8 cellular contexts compared by ENCODE assay signal in the genomic region with DNA sequence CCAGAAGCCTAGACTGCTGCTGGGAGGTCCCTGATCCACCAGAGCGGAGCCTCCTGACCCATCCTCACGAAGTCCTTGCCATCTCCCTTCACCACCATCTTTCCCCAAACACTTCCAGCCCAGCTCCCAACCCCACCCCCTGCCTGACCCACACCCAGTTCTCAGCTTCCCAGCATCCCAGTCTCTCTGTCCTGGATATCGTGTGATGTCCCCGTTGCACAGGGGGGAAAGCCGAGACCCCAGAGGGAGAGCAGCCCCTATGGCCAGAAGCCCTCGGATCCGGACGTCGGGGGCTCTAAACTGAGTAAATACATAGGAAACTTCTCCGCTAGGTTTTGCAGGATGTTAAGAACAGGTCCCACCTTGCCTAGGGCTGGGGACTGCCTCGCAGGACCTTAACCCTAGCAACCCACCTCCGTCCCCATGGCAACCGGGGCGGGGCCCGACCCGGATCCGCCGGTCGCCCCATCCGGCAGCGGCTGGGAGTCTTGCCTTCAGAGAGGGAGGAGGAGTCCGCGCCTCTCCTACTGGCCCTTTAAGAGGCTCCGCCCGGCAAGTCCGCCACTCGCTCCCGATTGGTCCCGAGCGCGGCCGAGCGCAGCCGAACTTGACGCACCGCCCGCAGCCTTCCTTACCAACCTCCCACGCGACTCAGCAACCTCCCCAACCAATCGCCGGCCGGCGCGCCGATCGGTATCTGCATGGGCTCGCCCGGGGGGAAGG. TPM values are rescaled to one million over a fixed set of nuclear protein-coding genes. Genes with fewer than 3 reads are reported as not detected.
A peak's percentile ranks its signal among the peaks of the same experiment; 100 is the strongest.
DNase-seq lines count a peak whose midpoint lies in the region; ATAC-seq and TF ChIP-seq lines count a peak whose summit lies in the region.

No MANE protein-coding gene starts in this region.

- DNase-seq in DMS 273 treated with DMSO at 0.1 percent for 48 hours (lab: John Stamatoyannopoulos, UW) (peak; percentile 98), OCI-M2 (lab: John Stamatoyannopoulos, UW; ENCODE audit: unreplicated experiment) (peak; percentile 85), epithelial cell of proximal tubule (ENCODE audit: low read depth) (peak; percentile 80), mucosa of gallbladder (ENCODE audit: low spot score) (peak; percentile 100)
- DNase-seq in Jurkat, Clone E6-1 (ENCODE audit: low read depth, low spot score), result peak; percentile 100
- peak; percentile 97 for DNase-seq in activated T-cell treated with anti-CD3 and anti-CD28 coated beads, Interleukin-2, amount 50 U/mL, for 1 hour
- peak; percentile 97 to 98 for DNase-seq in stimulated activated CD8-positive, alpha-beta memory T cell treated with anti-CD3 and anti-CD28 coated beads, Interleukin-4, amount 100 ng/mL, for 1 hour (ENCODE audit: low read depth in 2 of 2, low spot score in 1 of 2)

- TF ChIP-seq CTCF in epithelial cell of proximal tubule (conservative IDR thresholded peaks at IDR 0.05; ENCODE audit: low read depth, low read length), result no peak

- peak overlapping the region; percentile 52 for H3K4me3 ChIP-seq in Jurkat, Clone E6-1 (ENCODE audit: low read length)
- peak overlapping the region; percentile 75 for H3K4me3 ChIP-seq in epithelial cell of proximal tubule (ENCODE audit: low read depth, low read length)

- ATAC-seq in GM21723 (IDR thresholded peaks at IDR 0.05; ENCODE audit: unreplicated experiment), result peak; percentile 88

RNA-seq across cellular contexts. Expression of a gene that starts 0.5 kb away (rescaled TPM):
- polyA plus RNA-seq in Jurkat, Clone E6-1 (2012; ENCODE audit: insufficient read depth, insufficient read length), result 104 TPM
- total RNA-seq in epithelial cell of proximal tubule (125 and 135 TPM in 2 replicates), mucosa of gallbladder (100 TPM)

RNA-seq across cellular contexts. Expression of a gene that starts 13.0 kb away (rescaled TPM):
- polyA plus RNA-seq in Jurkat, Clone E6-1 (2012; ENCODE audit: insufficient read depth, insufficient read length), result 7.4 TPM
- total RNA-seq in epithelial cell of proximal tubule (not detected in 2 replicates), mucosa of gallbladder (1.3 TPM)

RNA-seq across cellular contexts. Expression of a gene that starts 14.9 kb away (rescaled TPM):
- 61.0 TPM for polyA plus RNA-seq in Jurkat, Clone E6-1 (2012; ENCODE audit: insufficient read depth, insufficient read length)
- total RNA-seq in epithelial cell of proximal tubule, result 238 and 260 TPM in 2 replicates
- total RNA-seq in mucosa of gallbladder, result 64.1 TPM

RNA-seq across cellular contexts. Expression of a gene that starts 33.3 kb away (rescaled TPM):
- 3.6 TPM for polyA plus RNA-seq in Jurkat, Clone E6-1 (2012; ENCODE audit: insufficient read depth, insufficient read length)
- not detected in 2 replicates for total RNA-seq in epithelial cell of proximal tubule
- 10.3 TPM for total RNA-seq in mucosa of gallbladder

RNA-seq across cellular contexts. Expression of a gene that starts 34.4 kb away (rescaled TPM):
- polyA plus RNA-seq in Jurkat, Clone E6-1 (2012; ENCODE audit: insufficient read depth, insufficient read length), result not detected
- total RNA-seq in epithelial cell of proximal tubule (0.17 and 0.51 TPM in 2 replicates), mucosa of gallbladder (4.9 TPM)

Comparison
In these comparisons a context has a peak if more than half of its experiments do, and no peak if none do; other contexts are left out.
1. Peak in every context shown above with its lines: DNase-seq, ATAC-seq and H3K4me3 ChIP-seq.